ENCODE assay signal across 18 cellular contexts in genomic region chr1:40649592-40649930, GRCh38. TPM values are rescaled to one million over a fixed set of nuclear protein-coding genes. Genes with fewer than 3 reads are reported as not detected.
DNase-seq lines count a peak whose midpoint lies in the region; ATAC-seq and TF ChIP-seq lines count a peak whose summit lies in the region.
"Had no signal": no experiment of that assay in that cellular context is flagged by ENCODE, and none has a peak within 500 bp of the region (broad histone marks: within the 10 kb centered on the region; RNA-seq: fewer than 3 reads in every experiment).

No MANE protein-coding gene starts in this region.

- H3K4me1 ChIP-seq in NT2/D1 (ENCODE audit: insufficient read depth, insufficient read length) (peaks cover 31% of the 10 kb centered on the region), tibial artery (peaks cover 0 to 13% (median 3%) of the 10 kb centered on the region in 4 donors), lower lobe of right lung (no peaks in the 10 kb centered on the region)
- H3K4me1 ChIP-seq: right lobe of liver had no signal

- H3K36me3 ChIP-seq in NT2/D1 (ENCODE audit: insufficient read depth, insufficient read length, low read length): no peaks in the 10 kb centered on the region
- H3K36me3 ChIP-seq in neural cell (ENCODE audit: insufficient read depth, low read length): no peaks in the 10 kb centered on the region
- peaks cover 0 to 6% (median 4%) of the 10 kb centered on the region in 3 donors for H3K36me3 ChIP-seq in tibial artery
- H3K36me3 ChIP-seq in lower lobe of right lung: no peaks in the 10 kb centered on the region
- H3K36me3 ChIP-seq: cardiac muscle cell, gastrocnemius medialis, MG63, right lobe of liver had no signal

- TF ChIP-seq RAD21 in neural cell (conservative IDR thresholded peaks at IDR 0.05): no peak

- no peaks in the 10 kb centered on the region for H3F3A ChIP-seq in neural cell (ENCODE audit: insufficient read depth, low read length, poor library complexity, severe bottlenecking)

- H3K27ac ChIP-seq in neural cell (ENCODE audit: low read length): no peak overlapping the region
- H3K27ac ChIP-seq in temporal lobe (ENCODE audit: low read depth, low read length): peak overlapping the region; percentile 57
- no peak overlapping the region for H3K27ac ChIP-seq in tibial artery
- H3K27ac ChIP-seq in lower lobe of right lung: no peak overlapping the region
- H3K27ac ChIP-seq: cardiac muscle cell, gastrocnemius medialis, right lobe of liver had no signal

- no peak overlapping the region for H2AFZ ChIP-seq in neural cell (ENCODE audit: low read depth, low read length)

- no peak for ATAC-seq in lower lobe of right lung
- ATAC-seq: gastrocnemius medialis, left cardiac atrium had no signal

- peak overlapping the region; percentile 12 for H3K9ac ChIP-seq in NT2/D1 (ENCODE audit: insufficient read length, low read depth)
- peak overlapping the region; percentile 12 for H3K9ac ChIP-seq in neural cell (ENCODE audit: low read length)

- TF ChIP-seq EP300 in neural cell (conservative IDR thresholded peaks at IDR 0.05; ENCODE audit: poor library complexity, severe bottlenecking): no peak

- no peak for TF ChIP-seq CTCF in neural cell (IDR thresholded peaks at IDR 0.05; ENCODE audit: poor library complexity, severe bottlenecking)
- no peak for TF ChIP-seq CTCF in tibial artery (IDR thresholded peaks at IDR 0.05)
- TF ChIP-seq CTCF in lower lobe of right lung (IDR thresholded peaks at IDR 0.05): no peak

- H3K79me2 ChIP-seq in neural cell (replicated peaks; ENCODE audit: insufficient read depth, low read length): no peaks in the 10 kb centered on the region

- H3K4me3 ChIP-seq in NT2/D1 (ENCODE audit: insufficient read length, low read depth) (no peak overlapping the region), neural cell (ENCODE audit: low read length) (no peak overlapping the region), tibial artery (no peak overlapping the region), lower lobe of right lung (no peak overlapping the region)
- H3K4me3 ChIP-seq: cardiac muscle cell, gastrocnemius medialis, MG63, right lobe of liver had no signal

- no peaks in the 10 kb centered on the region for H4K20me1 ChIP-seq in neural cell (ENCODE audit: insufficient read depth)

- intact Hi-C loops in tibial artery (cut with DNase I; ENCODE audit: low total_unique reads): no loop called here
- intact Hi-C loops in lower lobe of right lung (cut with DNase I): no loop called here

- H3K4me2 ChIP-seq in neural cell (ENCODE audit: low read length): no peak overlapping the region

- no peaks in the 10 kb centered on the region for H3K9me3 ChIP-seq in NT2/D1 (ENCODE audit: insufficient read depth, low read length)
- H3K9me3 ChIP-seq in neural cell (ENCODE audit: low read length): no peaks in the 10 kb centered on the region
- H3K9me3 ChIP-seq in tibial artery: no peaks in the 10 kb centered on the region
- H3K9me3 ChIP-seq in lower lobe of right lung: no peaks in the 10 kb centered on the region
- H3K9me3 ChIP-seq: gastrocnemius medialis, MG63, right lobe of liver had no signal

- no peaks in the 10 kb centered on the region for H3K27me3 ChIP-seq in NT2/D1 (ENCODE audit: insufficient read depth, insufficient read length)
- no peaks in the 10 kb centered on the region for H3K27me3 ChIP-seq in neural cell (ENCODE audit: insufficient read depth, low read depth, low read length)
- peaks cover 0 to 6% of the 10 kb centered on the region in 2 donors for H3K27me3 ChIP-seq in tibial artery
- H3K27me3 ChIP-seq in lower lobe of right lung (ENCODE audit: low read depth): no peaks in the 10 kb centered on the region
- H3K27me3 ChIP-seq: cardiac muscle cell, MG63, right lobe of liver had no signal

- DNase-seq in NCI-H2107 treated with DMSO at 0.1 percent for 48 hours (lab: John Stamatoyannopoulos, UW; ENCODE audit: unreplicated experiment): peak; percentile 26
- DNase-seq in NCI-H2107 (lab: John Stamatoyannopoulos, UW): no peak
- DNase-seq in NT2/D1 (ENCODE audit: low read depth, low spot score): no peak
- no peak for DNase-seq in tibial artery
- no peak for DNase-seq in T-helper 1 cell
- no peak for DNase-seq in lower lobe of right lung
- DNase-seq: CD4-positive, alpha-beta T cell; gastrocnemius medialis; left cardiac atrium; mammary epithelial cell; MG63; NCI-H1694 treated with DMSO at 0.1 percent for 48 hours; NCI-H226; right lobe of liver; stimulated activated naive CD4-positive, alpha-beta T cell treated with Interleukin-2 at 50 U/mL for 16 hours had no signal

- H3K9me2 ChIP-seq in neural cell (ENCODE audit: insufficient read depth, low read length): no peaks in the 10 kb centered on the region

TF ChIP-seq in neural cell, 6 proteins besides CTCF, POLR2A, EP300 and RAD21:
- TF ChIP-seq EZH2 (IDR thresholded peaks at IDR 0.05; ENCODE audit: borderline replicate concordance, insufficient read depth, low read length, poor library complexity, severe bottlenecking) (no peak), MXI1 (conservative IDR thresholded peaks at IDR 0.05; ENCODE audit: poor library complexity, severe bottlenecking) (no peak), SMC3 (conservative IDR thresholded peaks at IDR 0.05; ENCODE audit: poor library complexity) (no peak), TAF1 (IDR thresholded peaks at IDR 0.05; ENCODE audit: low read depth) (no peak), POLR2AphosphoS5 (IDR thresholded peaks at IDR 0.05) (no peak), REST (IDR thresholded peaks at IDR 0.05; ENCODE audit: borderline replicate concordance) (no peak)
TF ChIP-seq in neural cell: peak in this region for 0.

RNA-seq across cellular contexts. Expression of gene RIMS3, which starts 15.9 kb away (rescaled TPM):
- 31.6 and 36.9 TPM in 2 replicates for polyA plus RNA-seq in neural cell
- polyA minus RNA-seq in neural cell: 52.1 and 54.1 TPM in 2 replicates
- total RNA-seq in temporal lobe: 20.4 TPM
- total RNA-seq in lower lobe of right lung: 4.6 TPM

RNA-seq across cellular contexts. Expression of gene NFYC, which starts 41.9 kb away (rescaled TPM):
- polyA plus RNA-seq in neural cell: 66.0 and 78.8 TPM in 2 replicates
- 67.4 and 71.7 TPM in 2 replicates for polyA minus RNA-seq in neural cell
- total RNA-seq in temporal lobe (21.9 TPM), lower lobe of right lung (54.2 TPM)
